11 cellular contexts compared by ENCODE assay signal in genomic region chr12:8184206-8184605, GRCh38. TPM values are rescaled to one million over a fixed set of nuclear protein-coding genes. Genes with fewer than 3 reads are reported as not detected.
"Had no signal": no experiment of that assay in that cellular context is flagged by ENCODE, and none has a peak within 500 bp of the region (broad histone marks: within the 10 kb centered on the region; RNA-seq: fewer than 3 reads in every experiment).

No MANE protein-coding gene starts in this region.

RNA-seq across cellular contexts. Expression of gene ZNF705A, which starts 27.4 kb away (rescaled TPM):
- total RNA-seq: OCI-LY7, PC-3, PC-9, Peyer's patch, Right ventricle myocardium inferior, Right ventricle myocardium superior, RPMI7951, SJCRH30, SJSA1, SK-MEL-5 had no signal
- polyA plus RNA-seq: SK-N-SH had no signal

RNA-seq across cellular contexts. Expression of gene FAM90A1, which starts 43.2 kb away (rescaled TPM):
- total RNA-seq: OCI-LY7, PC-3, Right ventricle myocardium superior, RPMI7951, SJSA1, SK-MEL-5 had no signal
- polyA plus RNA-seq: SK-N-SH had no signal
